ENCODE assay signal across 16 cellular contexts in genomic region chr14:94346841-94347240, GRCh38. TPM values are rescaled to one million over a fixed set of nuclear protein-coding genes. Genes with fewer than 3 reads are reported as not detected.
DNase-seq lines count a peak whose midpoint lies in the region; ATAC-seq and TF ChIP-seq lines count a peak whose summit lies in the region.
"Had no signal": no experiment of that assay in that cellular context is flagged by ENCODE, and none has a peak within 500 bp of the region (broad histone marks: within the 10 kb centered on the region; RNA-seq: fewer than 3 reads in every experiment).

No MANE protein-coding gene starts in this region.

- no peak overlapping the region for H2AFZ ChIP-seq in SU-DHL-6 (ENCODE audit: low read depth, low read length, severe bottlenecking)

- no peak for TF ChIP-seq CTCF in SU-DHL-6 (IDR thresholded peaks at IDR 0.05; ENCODE audit: insufficient read depth, low read length, poor library complexity, severe bottlenecking)

- CTCF ChIA-PET in activated naive CD4-positive, alpha-beta T cell treated with anti-CD3 and anti-CD28 coated beads for 36 hours (lab: Charles Lee) = interaction anchor here (0.6 to 1.0 kb wide), 2 partner anchors 24 to 406 kb away, joined by 3 read pairs; no protein-coding TSS in a partner anchor

- H3K4me2 ChIP-seq in SU-DHL-6 (ENCODE audit: low read depth, low read length, poor library complexity, severe bottlenecking) = no peak overlapping the region

- H3K36me3 Mint-ChIP-seq in activated naive CD4-positive, alpha-beta T cell treated with anti-CD3 and anti-CD28 coated beads for 36 hours (ENCODE audit: low read depth) = no peaks in the 10 kb centered on the region
- H3K36me3 Mint-ChIP-seq in stimulated activated effector memory CD8-positive, alpha-beta T cell treated with anti-CD3 and anti-CD28 coated beads, Interleukin-12 subunit alpha, Interleukin-12 subunit beta, amount 100 ng/mL, for 72 hours = no peaks in the 10 kb centered on the region

- DNase-seq in activated naive CD4-positive, alpha-beta T cell treated with anti-CD3 and anti-CD28 coated beads for 36 hours = no peak
- no peak for DNase-seq in activated naive CD4-positive, alpha-beta T cell treated with anti-CD3 and anti-CD28 coated beads, Interleukin-2, amount 50 U/mL, for 16 hours
- DNase-seq in stimulated activated effector memory CD8-positive, alpha-beta T cell treated with anti-CD3 and anti-CD28 coated beads, Interleukin-12 subunit alpha, Interleukin-12 subunit beta, amount 100 ng/mL, for 72 hours (ENCODE audit: low spot score in 2 of 2) = peak in 1 of 2 donors; percentile 43
- DNase-seq in CD1c-positive myeloid dendritic cell (ENCODE audit: extremely low spot score) = no peak
- DNase-seq in sciatic nerve (ENCODE audit: low spot score) = no peak
- no peak for DNase-seq in DMS 273 (lab: John Stamatoyannopoulos, UW; ENCODE audit: unreplicated experiment)
- DNase-seq: adrenal gland, SHP77, transverse colon had no signal

- H3K9me3 Mint-ChIP-seq in activated naive CD4-positive, alpha-beta T cell treated with anti-CD3 and anti-CD28 coated beads for 36 hours = peaks cover 8% of the 10 kb centered on the region
- H3K9me3 Mint-ChIP-seq in stimulated activated effector memory CD8-positive, alpha-beta T cell treated with anti-CD3 and anti-CD28 coated beads, Interleukin-12 subunit alpha, Interleukin-12 subunit beta, amount 100 ng/mL, for 72 hours = peaks cover 5% of the 10 kb centered on the region

- H4K20me1 ChIP-seq in SU-DHL-6 (ENCODE audit: low read depth, low read length) = no peaks in the 10 kb centered on the region

- H3K27ac ChIP-seq in SU-DHL-6 (ENCODE audit: low read depth, low read length) = peak overlapping the region; percentile 59
- H3K27ac ChIP-seq: adrenal gland, transverse colon had no signal

- intact Hi-C loops in activated naive CD4-positive, alpha-beta T cell treated with anti-CD3 and anti-CD28 coated beads for 36 hours (cut with micrococcal nuclease) = loop anchor here (1.0 to 2.0 kb wide), 2 partner anchors 45 to 172 kb away; partner anchors contain the start of gene PPP4R4
- intact Hi-C loops in sciatic nerve (cut with DNase I) = no loop called here

- H3K9ac ChIP-seq in SU-DHL-6 (ENCODE audit: low read length) = no peak overlapping the region

- H3K4me3 Mint-ChIP-seq in activated naive CD4-positive, alpha-beta T cell treated with anti-CD3 and anti-CD28 coated beads for 36 hours = no peak overlapping the region
- no peak overlapping the region for H3K4me3 Mint-ChIP-seq in stimulated activated effector memory CD8-positive, alpha-beta T cell treated with anti-CD3 and anti-CD28 coated beads, Interleukin-12 subunit alpha, Interleukin-12 subunit beta, amount 100 ng/mL, for 72 hours
- H3K4me3 Mint-ChIP-seq: naive thymus-derived CD4-positive, alpha-beta T cell had no signal

- no peaks in the 10 kb centered on the region for H3K79me2 ChIP-seq in SU-DHL-6 (ENCODE audit: insufficient read depth, low read length)

- no peaks in the 10 kb centered on the region for H3F3A ChIP-seq in SU-DHL-6 (ENCODE audit: insufficient read depth)

- H3K27ac Mint-ChIP-seq in activated naive CD4-positive, alpha-beta T cell treated with anti-CD3 and anti-CD28 coated beads for 36 hours = peak overlapping the region; percentile 86
- H3K27ac Mint-ChIP-seq in stimulated activated effector memory CD8-positive, alpha-beta T cell treated with anti-CD3 and anti-CD28 coated beads, Interleukin-12 subunit alpha, Interleukin-12 subunit beta, amount 100 ng/mL, for 72 hours = peak overlapping the region; percentile 73

- ATAC-seq in HG02763 (IDR thresholded peaks at IDR 0.05; ENCODE audit: unreplicated experiment) (peak; percentile 10), sciatic nerve (no peak)
- no peak for ATAC-seq in stimulated activated effector memory CD8-positive, alpha-beta T cell treated with anti-CD3 and anti-CD28 coated beads, Interleukin-12 subunit alpha, Interleukin-12 subunit beta, amount 100 ng/mL, for 72 hours
- ATAC-seq: left lobe of liver had no signal

- H3K4me3 ChIP-seq in SU-DHL-6 (ENCODE audit: insufficient read depth, low read length, poor library complexity, severe bottlenecking) = no peak overlapping the region
- H3K4me3 ChIP-seq: adrenal gland, transverse colon had no signal

- peaks cover 29% of the 10 kb centered on the region for H3K27me3 Mint-ChIP-seq in activated naive CD4-positive, alpha-beta T cell treated with anti-CD3 and anti-CD28 coated beads for 36 hours (ENCODE audit: low read depth)

- H3K27me3 ChIP-seq in SU-DHL-6 (ENCODE audit: low read length) = no peaks in the 10 kb centered on the region
- H3K27me3 ChIP-seq: adrenal gland, transverse colon had no signal

- peaks cover 26% of the 10 kb centered on the region for H3K4me1 Mint-ChIP-seq in activated naive CD4-positive, alpha-beta T cell treated with anti-CD3 and anti-CD28 coated beads for 36 hours (ENCODE audit: low read depth)
- H3K4me1 Mint-ChIP-seq in stimulated activated effector memory CD8-positive, alpha-beta T cell treated with anti-CD3 and anti-CD28 coated beads, Interleukin-12 subunit alpha, Interleukin-12 subunit beta, amount 100 ng/mL, for 72 hours = peaks cover 9% of the 10 kb centered on the region

- H3K9me3 ChIP-seq in SU-DHL-6 (ENCODE audit: insufficient read depth, low read length) = no peaks in the 10 kb centered on the region
- H3K9me3 ChIP-seq: adrenal gland, transverse colon had no signal

- no peaks in the 10 kb centered on the region for H3K9me2 ChIP-seq in SU-DHL-6 (replicated peaks; ENCODE audit: insufficient read depth, low read length)

- no peaks in the 10 kb centered on the region for H3K36me3 ChIP-seq in SU-DHL-6 (ENCODE audit: low read length)
- H3K36me3 ChIP-seq: adrenal gland, transverse colon had no signal

RNA-seq across cellular contexts. Expression of gene SERPINA2, which starts 19.7 kb away (rescaled TPM):
- not detected for total RNA-seq in activated naive CD4-positive, alpha-beta T cell treated with anti-CD3 and anti-CD28 coated beads for 36 hours
- not detected for total RNA-seq in sciatic nerve
- total RNA-seq: adrenal gland; esophagus mucosa; HT1080; left lobe of liver; naive thymus-derived CD4-positive, alpha-beta T cell; pulmonary artery endothelial cell; transverse colon had no signal

RNA-seq across cellular contexts. Expression of gene SERPINA6, which starts 23.7 kb away (rescaled TPM):
- not detected for total RNA-seq in activated naive CD4-positive, alpha-beta T cell treated with anti-CD3 and anti-CD28 coated beads for 36 hours
- total RNA-seq in sciatic nerve = not detected
- total RNA-seq: adrenal gland; esophagus mucosa; naive thymus-derived CD4-positive, alpha-beta T cell; pulmonary artery endothelial cell had no signal

RNA-seq across cellular contexts. Expression of gene SERPINA1, which starts 41.6 kb away (rescaled TPM):
- total RNA-seq in activated naive CD4-positive, alpha-beta T cell treated with anti-CD3 and anti-CD28 coated beads for 36 hours = 1 to 10 TPM; 3.1 to 4.3 TPM
- 28.5 TPM for total RNA-seq in sciatic nerve
- total RNA-seq: pulmonary artery endothelial cell had no signal

RNA-seq across cellular contexts. Expression of gene SERPINA10, which starts 53.8 kb away (rescaled TPM):
- total RNA-seq in activated naive CD4-positive, alpha-beta T cell treated with anti-CD3 and anti-CD28 coated beads for 36 hours = not detected
- total RNA-seq in sciatic nerve = not detected
- total RNA-seq: adrenal gland; esophagus mucosa; HT1080; naive thymus-derived CD4-positive, alpha-beta T cell; pulmonary artery endothelial cell had no signal
